Comparison of ENCODE assay signal across 30 cellular contexts in genomic region chr14:30572237-30572636, GRCh38.
"Had no signal": no experiment of that assay in that cellular context is flagged by ENCODE, and none has a peak within 500 bp of the region (broad histone marks: within the 10 kb centered on the region; RNA-seq: fewer than 3 reads in every experiment).

No MANE protein-coding gene starts in this region.

- H3K9me3 Mint-ChIP-seq: activated CD4-positive, alpha-beta memory T cell treated with anti-CD3 and anti-CD28 coated beads, Interleukin-2, amount 10 ng/mL, durations not matched to agents 7 days and 5 days; activated CD4-positive, alpha-beta T cell treated with anti-CD3 and anti-CD28 coated beads, Interleukin-2, amount 10 ng/mL, durations not matched to agents 7 days and 5 days; activated T-cell treated with anti-CD3 and anti-CD28 coated beads, Interleukin-2, amount 50 U/mL, for 24 hours; activated T-cell treated with anti-CD3 and anti-CD28 coated beads, Interleukin-2, amount 50 U/mL, for 72 hours; central memory CD8-positive, alpha-beta T cell; dendritic cell treated with granulocyte-macrophage colony-stimulating factor and Interleukin-4, amounts not matched to agents 40 ng/mL and 50 ng/mL, for 4 days had no signal

- DNase-seq: activated CD4-positive, alpha-beta memory T cell treated with anti-CD3 and anti-CD28 coated beads, Interleukin-2, amount 10 ng/mL, durations not matched to agents 7 days and 5 days; activated CD4-positive, alpha-beta T cell treated with anti-CD3 and anti-CD28 coated beads for 1 hour; activated CD4-positive, alpha-beta T cell treated with anti-CD3 and anti-CD28 coated beads for 4 hours; activated CD4-positive, alpha-beta T cell treated with anti-CD3 and anti-CD28 coated beads, Interleukin-2, amount 10 ng/mL, durations not matched to agents 7 days and 5 days; activated CD4-positive, alpha-beta T cell treated with anti-CD3 and anti-CD28 coated beads, Interleukin-2, amount 50 U/mL, for 4 hours; activated CD8-positive, alpha-beta memory T cell treated with anti-CD3 and anti-CD28 coated beads, Interleukin-2, amount 50 U/mL, for 48 hours; activated effector memory CD4-positive, alpha-beta T cell treated with Interleukin-2 at 50 U/mL for 16 hours; activated gamma-delta T cell treated with Interleukin-2 at 50 U/mL for 16 hours; activated naive CD4-positive, alpha-beta T cell treated with anti-CD3 and anti-CD28 coated beads, Interleukin-2, amount 50 U/mL, for 16 hours; activated naive CD4-positive, alpha-beta T cell treated with Interleukin-2 at 50 U/mL for 16 hours; activated T-cell treated with anti-CD3 and anti-CD28 coated beads for 4 hours; activated T-cell treated with anti-CD3 and anti-CD28 coated beads, Interleukin-2, amount 50 U/mL, for 24 hours; activated T-cell treated with anti-CD3 and anti-CD28 coated beads, Interleukin-2, amount 50 U/mL, for 72 hours; amniotic stem cell; anterior cingulate cortex; brain microvascular endothelial cell; dorsolateral prefrontal cortex; effector memory CD4-positive, alpha-beta T cell; erythroblast; foreskin keratinocyte; heart right ventricle; T-helper 1 cell; T-helper 2 cell had no signal

- H3K27ac Mint-ChIP-seq: activated CD4-positive, alpha-beta memory T cell treated with anti-CD3 and anti-CD28 coated beads, Interleukin-2, amount 10 ng/mL, durations not matched to agents 7 days and 5 days; activated CD4-positive, alpha-beta T cell treated with anti-CD3 and anti-CD28 coated beads, Interleukin-2, amount 10 ng/mL, durations not matched to agents 7 days and 5 days; activated naive CD8-positive, alpha-beta T cell; activated T-cell treated with anti-CD3 and anti-CD28 coated beads, Interleukin-2, amount 50 U/mL, for 72 hours; dendritic cell treated with granulocyte-macrophage colony-stimulating factor and Interleukin-4, amounts not matched to agents 40 ng/mL and 50 ng/mL, for 4 days had no signal

- FAIRE-seq: astrocyte, bronchial epithelial cell had no signal

- ATAC-seq: activated T-cell treated with anti-CD3 and anti-CD28 coated beads, Interleukin-2, amount 50 U/mL, for 72 hours; foreskin keratinocyte; gastroesophageal sphincter; heart right ventricle had no signal

- H3K27me3 Mint-ChIP-seq: activated CD4-positive, alpha-beta memory T cell treated with anti-CD3 and anti-CD28 coated beads, Interleukin-2, amount 10 ng/mL, durations not matched to agents 7 days and 5 days; activated CD4-positive, alpha-beta T cell treated with anti-CD3 and anti-CD28 coated beads, Interleukin-2, amount 10 ng/mL, durations not matched to agents 7 days and 5 days; activated naive CD8-positive, alpha-beta T cell; activated T-cell treated with anti-CD3 and anti-CD28 coated beads, Interleukin-2, amount 50 U/mL, for 24 hours; central memory CD8-positive, alpha-beta T cell; dendritic cell treated with granulocyte-macrophage colony-stimulating factor and Interleukin-4, amounts not matched to agents 40 ng/mL and 50 ng/mL, for 4 days had no signal

- H3K4me3 Mint-ChIP-seq: activated CD4-positive, alpha-beta memory T cell treated with anti-CD3 and anti-CD28 coated beads, Interleukin-2, amount 10 ng/mL, durations not matched to agents 7 days and 5 days; activated CD4-positive, alpha-beta T cell treated with anti-CD3 and anti-CD28 coated beads, Interleukin-2, amount 10 ng/mL, durations not matched to agents 7 days and 5 days; activated naive CD8-positive, alpha-beta T cell; activated T-cell treated with anti-CD3 and anti-CD28 coated beads, Interleukin-2, amount 50 U/mL, for 24 hours; activated T-cell treated with anti-CD3 and anti-CD28 coated beads, Interleukin-2, amount 50 U/mL, for 72 hours; central memory CD8-positive, alpha-beta T cell; dendritic cell treated with granulocyte-macrophage colony-stimulating factor and Interleukin-4, amounts not matched to agents 40 ng/mL and 50 ng/mL, for 4 days had no signal

- H3K9me3 ChIP-seq: esophagus muscularis mucosa, gastroesophageal sphincter, heart right ventricle had no signal
